In genomic region chr5:107669543-107670027, GRCh38 we compare ENCODE assay signal across 8 cellular contexts. TPM values are rescaled to one million over a fixed set of nuclear protein-coding genes. Genes with fewer than 3 reads are reported as not detected.
DNase-seq lines count a peak whose midpoint lies in the region; ATAC-seq, FAIRE-seq and TF ChIP-seq lines count a peak whose summit lies in the region.

No MANE protein-coding gene starts in this region.

- H3K27ac Mint-ChIP-seq in activated CD4-positive, alpha-beta T cell treated with anti-CD3 and anti-CD28 coated beads, Interleukin-2, amount 10 ng/mL, durations not matched to agents 24 days and 14 days, result no peak overlapping the region
- H3K27ac Mint-ChIP-seq in memory B cell, result no peak overlapping the region

- peak overlapping the region; percentile 51 for H3K4me3 Mint-ChIP-seq in activated CD4-positive, alpha-beta T cell treated with anti-CD3 and anti-CD28 coated beads, Interleukin-2, amount 10 ng/mL, durations not matched to agents 24 days and 14 days
- peak overlapping the region; percentile 21 for H3K4me3 Mint-ChIP-seq in memory B cell

- H3K4me1 ChIP-seq in transverse colon, result peaks cover 0 to 38% (median 21%) of the 10 kb centered on the region in 4 donors

- TF ChIP-seq CTCF in transverse colon (IDR thresholded peaks at IDR 0.05), result no peak

- intact Hi-C loops in activated CD4-positive, alpha-beta T cell treated with anti-CD3 and anti-CD28 coated beads, Interleukin-2, amount 10 ng/mL, durations not matched to agents 24 days and 14 days (cut with micrococcal nuclease), result loop anchor here (10.0 kb wide), 1 partner anchor 675 kb away; no protein-coding TSS in a partner anchor
- intact Hi-C loops in transverse colon (cut with DNase I; ENCODE audit: low total_unique reads), result no loop called here

- TF ChIP-seq POLR2A in transverse colon (IDR thresholded peaks at IDR 0.05), result peak; percentile 23

- in situ Hi-C loops in transverse colon (cut with MboI; ENCODE audit: low pct_ligation_motif_present in 1 of 4, low pct_unique_long_range_greater_than_20kb in 1 of 4, low sequenced_read_pairs in 3 of 4), result no loop called here

- H3K4me1 Mint-ChIP-seq in activated CD4-positive, alpha-beta T cell treated with anti-CD3 and anti-CD28 coated beads, Interleukin-2, amount 10 ng/mL, durations not matched to agents 24 days and 14 days, result peaks cover 25% of the 10 kb centered on the region
- peaks cover 19% of the 10 kb centered on the region for H3K4me1 Mint-ChIP-seq in memory B cell

- WGBS in transverse colon (ENCODE audit: low coverage in 1 of 2), 2 donors, result 0 to 17% methylated on average over 2 to 39 of the region's 39 CpGs

- no peaks in the 10 kb centered on the region for H3K36me3 ChIP-seq in transverse colon

- peak overlapping the region; percentile 50 to 72 (median 64) for H3K4me3 ChIP-seq in transverse colon

- no peaks in the 10 kb centered on the region for H3K9me3 ChIP-seq in transverse colon

- no peaks in the 10 kb centered on the region for H3K9me3 Mint-ChIP-seq in activated CD4-positive, alpha-beta T cell treated with anti-CD3 and anti-CD28 coated beads, Interleukin-2, amount 10 ng/mL, durations not matched to agents 24 days and 14 days
- no peaks in the 10 kb centered on the region for H3K9me3 Mint-ChIP-seq in memory B cell

- H3K27me3 ChIP-seq in transverse colon, result peaks cover 41% of the 10 kb centered on the region

- no peak for FAIRE-seq in RCC 7860 (lab: Jason Lieb, UNC)

- DNase-seq in activated CD4-positive, alpha-beta T cell treated with anti-CD3 and anti-CD28 coated beads, Interleukin-2, amount 10 ng/mL, durations not matched to agents 24 days and 14 days, result peak; percentile 56
- DNase-seq in activated CD4-positive, alpha-beta T cell treated with anti-CD3 and anti-CD28 coated beads, Interleukin-2, amount 50 U/mL, for 4 hours, result no peak
- DNase-seq in RCC 7860 (ENCODE audit: low spot score), result peak; percentile 23
- DNase-seq in ecto neural progenitor cell (ENCODE audit: low spot score), result peak; percentile 68
- no peak for DNase-seq in memory B cell (ENCODE audit: low spot score in 2 of 2)
- DNase-seq in transverse colon, result peak; percentile 48
- no peak for DNase-seq in RKO (ENCODE audit: low spot score)

- no peaks in the 10 kb centered on the region for H3K36me3 Mint-ChIP-seq in activated CD4-positive, alpha-beta T cell treated with anti-CD3 and anti-CD28 coated beads, Interleukin-2, amount 10 ng/mL, durations not matched to agents 24 days and 14 days (ENCODE audit: low read depth)
- H3K36me3 Mint-ChIP-seq in memory B cell, result no peaks in the 10 kb centered on the region

- peak overlapping the region; percentile 80 to 90 (median 88) for H3K27ac ChIP-seq in transverse colon

- peaks cover 72% of the 10 kb centered on the region for H3K27me3 Mint-ChIP-seq in activated CD4-positive, alpha-beta T cell treated with anti-CD3 and anti-CD28 coated beads, Interleukin-2, amount 10 ng/mL, durations not matched to agents 24 days and 14 days
- peaks cover 19% of the 10 kb centered on the region for H3K27me3 Mint-ChIP-seq in memory B cell

- TF ChIP-seq EP300 in transverse colon (IDR thresholded peaks at IDR 0.05; ENCODE audit: low read depth), result no peak

- ATAC-seq in memory B cell (ENCODE audit: low read depth), result no peak
- ATAC-seq in HG02623 (IDR thresholded peaks at IDR 0.05; ENCODE audit: unreplicated experiment), result no peak

RNA-seq across cellular contexts. Expression of gene EFNA5, which starts 1.2 kb away (rescaled TPM):
- not detected in 2 replicates for total RNA-seq in activated CD4-positive, alpha-beta T cell treated with anti-CD3 and anti-CD28 coated beads, Interleukin-2, amount 10 ng/mL, durations not matched to agents 24 days and 14 days
- 10 to 100 TPM in 2 of 4 donors, 1 to 10 TPM in 2; 1.5 to 18.2 (median 12.1) TPM for total RNA-seq in transverse colon

Comparison
In these comparisons a context has a peak if more than half of its experiments do, and no peak if none do; other contexts are left out.
1. DNase-seq: peak in activated CD4-positive, alpha-beta T cell treated with anti-CD3 and anti-CD28 coated beads, Interleukin-2, amount 10 ng/mL, durations not matched to agents 24 days and 14 days (single experiment), RCC 7860 (single experiment), ecto neural progenitor cell (single experiment) and transverse colon (single experiment); none in activated CD4-positive, alpha-beta T cell treated with anti-CD3 and anti-CD28 coated beads, Interleukin-2, amount 50 U/mL, for 4 hours (0 of 2), memory B cell (0 of 2) and RKO (single experiment).